Comparison of ENCODE assay signal across 21 cellular contexts in the genomic region with DNA sequence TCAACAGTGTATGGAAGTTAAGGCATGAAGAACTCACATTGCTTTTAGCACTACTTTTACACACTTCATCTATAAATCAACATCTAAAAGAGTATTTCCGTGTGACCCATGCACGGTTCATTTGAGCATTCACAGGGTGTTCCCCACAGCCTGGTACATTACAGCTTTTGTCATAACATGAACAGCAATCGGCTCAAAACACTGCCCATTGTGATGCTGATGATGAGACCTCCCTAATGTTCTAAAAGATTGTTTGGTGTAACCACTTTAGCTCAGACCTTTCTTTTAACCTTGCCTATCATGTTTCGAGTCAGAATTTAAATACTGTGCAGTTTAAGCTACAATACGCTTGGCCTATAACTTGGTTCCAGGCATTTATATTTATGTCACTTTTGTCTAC.
"Had no signal": no experiment of that assay in that cellular context is flagged by ENCODE, and none has a peak within 500 bp of the region (broad histone marks: within the 10 kb centered on the region; RNA-seq: fewer than 3 reads in every experiment).

No MANE protein-coding gene starts in this region.

- H3K36me3 Mint-ChIP-seq: activated naive CD8-positive, alpha-beta T cell treated with anti-CD3 and anti-CD28 coated beads for 36 hours; brain; WTC11 had no signal

- FAIRE-seq: TTC549 had no signal

- H3K27ac ChIP-seq: right atrium auricular region had no signal

- H3K4me3 Mint-ChIP-seq: activated CD8-positive, alpha-beta T cell treated with anti-CD3 and anti-CD28 coated beads for 36 hours; activated naive CD8-positive, alpha-beta T cell treated with anti-CD3 and anti-CD28 coated beads for 36 hours; central memory CD8-positive, alpha-beta T cell; nephron; WTC11 had no signal

- ATAC-seq: activated CD8-positive, alpha-beta T cell treated with anti-CD3 and anti-CD28 coated beads for 36 hours; WTC11 had no signal

- H3K27ac Mint-ChIP-seq: activated CD8-positive, alpha-beta T cell treated with anti-CD3 and anti-CD28 coated beads for 36 hours; activated naive CD8-positive, alpha-beta T cell treated with anti-CD3 and anti-CD28 coated beads for 36 hours; nephron; progenitor cell of endocrine pancreas; WTC11 had no signal

- DNase-seq: activated CD4-positive, alpha-beta T cell treated with anti-CD3 and anti-CD28 coated beads for 4 hours; activated CD8-positive, alpha-beta memory T cell treated with anti-CD3 and anti-CD28 coated beads, Interleukin-2, amount 50 U/mL, for 48 hours; activated CD8-positive, alpha-beta T cell treated with anti-CD3 and anti-CD28 coated beads for 36 hours; activated gamma-delta T cell treated with Interleukin-2 at 50 U/mL for 16 hours; activated naive CD8-positive, alpha-beta T cell treated with anti-CD3 and anti-CD28 coated beads for 36 hours; amygdala; cortex of kidney; effector memory CD4-positive, alpha-beta T cell; foreskin fibroblast; glutamatergic neuron; mesendoderm; stimulated activated CD4-positive, alpha-beta T cell treated with anti-CD3 and anti-CD28 coated beads, Interleukin-4, amount 100 ng/mL, for 4 hours; stimulated activated CD8-positive, alpha-beta memory T cell treated with anti-CD3 and anti-CD28 coated beads, Interleukin-4, amount 100 ng/mL, for 48 hours; stimulated activated naive CD4-positive, alpha-beta T cell treated with Interleukin-2 at 50 U/mL for 16 hours had no signal

- H3K36me3 ChIP-seq: right atrium auricular region had no signal

- H3K4me3 ChIP-seq: right atrium auricular region had no signal

- H3K9me3 ChIP-seq: right atrium auricular region had no signal

- H3K9me3 Mint-ChIP-seq: activated CD8-positive, alpha-beta T cell treated with anti-CD3 and anti-CD28 coated beads for 36 hours; activated naive CD8-positive, alpha-beta T cell treated with anti-CD3 and anti-CD28 coated beads for 36 hours; central memory CD8-positive, alpha-beta T cell; nephron; WTC11 had no signal

- H3K27me3 ChIP-seq: right atrium auricular region had no signal
